1 cellular context compared by ENCODE assay signal in the genomic region with DNA sequence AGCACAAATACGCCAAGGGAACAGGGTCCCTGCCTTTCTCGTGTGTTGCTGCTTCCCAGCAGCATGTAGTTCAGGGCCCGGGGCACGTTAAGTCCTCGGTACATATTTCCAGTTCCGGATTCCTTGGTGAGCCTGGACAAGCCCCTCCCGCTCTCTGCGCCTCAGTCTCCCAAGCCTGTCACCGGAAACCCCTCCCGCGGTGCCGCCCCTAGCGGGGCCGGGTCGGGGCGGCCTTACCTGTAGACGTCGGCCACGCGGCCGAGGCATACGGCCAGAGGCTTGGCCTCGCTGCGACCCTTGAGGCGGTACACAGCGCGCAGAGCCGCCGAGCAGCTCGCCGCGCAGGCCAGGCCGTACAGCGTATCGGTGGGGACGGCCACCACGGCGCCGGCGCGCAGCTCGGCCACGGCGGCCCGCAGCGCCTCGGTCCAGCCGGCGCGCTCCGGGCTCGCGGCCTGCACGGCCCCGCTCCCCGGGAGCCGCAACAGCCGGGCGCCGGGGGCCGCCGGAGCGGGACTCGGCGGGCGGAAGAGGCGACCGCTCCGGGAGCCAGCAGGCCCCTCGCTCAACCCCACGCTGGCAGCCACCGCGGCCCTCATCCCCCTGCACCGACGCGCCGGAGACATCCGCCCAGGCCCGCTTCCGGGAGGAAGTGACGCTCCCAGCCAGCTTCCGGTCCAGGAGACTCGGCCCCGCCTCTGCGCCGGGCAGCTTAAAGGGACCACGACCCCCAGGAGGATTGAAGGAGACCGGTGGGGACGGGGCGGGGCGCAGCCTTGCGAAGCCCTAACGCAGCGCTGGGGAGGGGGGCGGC.
TF ChIP-seq lines count a peak whose summit lies in the region.

A gene (plus strand): TSS at position 236 of the 814 bp plus-strand sequence. CDS start 615 bp downstream, outside the sequence.
A gene with protein sequence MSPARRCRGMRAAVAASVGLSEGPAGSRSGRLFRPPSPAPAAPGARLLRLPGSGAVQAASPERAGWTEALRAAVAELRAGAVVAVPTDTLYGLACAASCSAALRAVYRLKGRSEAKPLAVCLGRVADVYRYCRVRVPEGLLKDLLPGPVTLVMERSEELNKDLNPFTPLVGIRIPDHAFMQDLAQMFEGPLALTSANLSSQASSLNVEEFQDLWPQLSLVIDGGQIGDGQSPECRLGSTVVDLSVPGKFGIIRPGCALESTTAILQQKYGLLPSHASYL (minus strand): TSS at position 654 of the 814 bp plus-strand sequence. CDS start 28 bp downstream, at position 626.

TF ChIP-seq in HepG2, 621 proteins besides CTCF, POLR2A, EP300 and RAD21 (continued from another document and continues in another):
- TF ChIP-seq, protein P1, sequence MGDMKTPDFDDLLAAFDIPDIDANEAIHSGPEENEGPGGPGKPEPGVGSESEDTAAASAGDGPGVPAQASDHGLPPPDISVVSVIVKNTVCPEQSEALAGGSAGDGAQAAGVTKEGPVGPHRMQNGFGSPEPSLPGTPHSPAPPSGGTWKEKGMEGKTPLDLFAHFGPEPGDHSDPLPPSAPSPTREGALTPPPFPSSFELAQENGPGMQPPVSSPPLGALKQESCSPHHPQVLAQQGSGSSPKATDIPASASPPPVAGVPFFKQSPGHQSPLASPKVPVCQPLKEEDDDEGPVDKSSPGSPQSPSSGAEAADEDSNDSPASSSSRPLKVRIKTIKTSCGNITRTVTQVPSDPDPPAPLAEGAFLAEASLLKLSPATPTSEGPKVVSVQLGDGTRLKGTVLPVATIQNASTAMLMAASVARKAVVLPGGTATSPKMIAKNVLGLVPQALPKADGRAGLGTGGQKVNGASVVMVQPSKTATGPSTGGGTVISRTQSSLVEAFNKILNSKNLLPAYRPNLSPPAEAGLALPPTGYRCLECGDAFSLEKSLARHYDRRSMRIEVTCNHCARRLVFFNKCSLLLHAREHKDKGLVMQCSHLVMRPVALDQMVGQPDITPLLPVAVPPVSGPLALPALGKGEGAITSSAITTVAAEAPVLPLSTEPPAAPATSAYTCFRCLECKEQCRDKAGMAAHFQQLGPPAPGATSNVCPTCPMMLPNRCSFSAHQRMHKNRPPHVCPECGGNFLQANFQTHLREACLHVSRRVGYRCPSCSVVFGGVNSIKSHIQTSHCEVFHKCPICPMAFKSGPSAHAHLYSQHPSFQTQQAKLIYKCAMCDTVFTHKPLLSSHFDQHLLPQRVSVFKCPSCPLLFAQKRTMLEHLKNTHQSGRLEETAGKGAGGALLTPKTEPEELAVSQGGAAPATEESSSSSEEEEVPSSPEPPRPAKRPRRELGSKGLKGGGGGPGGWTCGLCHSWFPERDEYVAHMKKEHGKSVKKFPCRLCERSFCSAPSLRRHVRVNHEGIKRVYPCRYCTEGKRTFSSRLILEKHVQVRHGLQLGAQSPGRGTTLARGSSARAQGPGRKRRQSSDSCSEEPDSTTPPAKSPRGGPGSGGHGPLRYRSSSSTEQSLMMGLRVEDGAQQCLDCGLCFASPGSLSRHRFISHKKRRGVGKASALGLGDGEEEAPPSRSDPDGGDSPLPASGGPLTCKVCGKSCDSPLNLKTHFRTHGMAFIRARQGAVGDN (CRISPR knock-in tag; IDR thresholded peaks at IDR 0.05) = peak; percentile 78
- 0 out of 2 replicates have a peak, but pooled peaks have one; percentile 13 for TF ChIP-seq BCL6 (CRISPR knock-in tag; IDR thresholded peaks at IDR 0.05)
- TF ChIP-seq HNRNPLL (IDR thresholded peaks at IDR 0.05; ENCODE audit: low read depth, low read length, poor library complexity, severe bottlenecking) = peak; percentile 15
- TF ChIP-seq BRCA1 (CRISPR knock-in tag; IDR thresholded peaks at IDR 0.05) = no peak
- TF ChIP-seq, protein P2, sequence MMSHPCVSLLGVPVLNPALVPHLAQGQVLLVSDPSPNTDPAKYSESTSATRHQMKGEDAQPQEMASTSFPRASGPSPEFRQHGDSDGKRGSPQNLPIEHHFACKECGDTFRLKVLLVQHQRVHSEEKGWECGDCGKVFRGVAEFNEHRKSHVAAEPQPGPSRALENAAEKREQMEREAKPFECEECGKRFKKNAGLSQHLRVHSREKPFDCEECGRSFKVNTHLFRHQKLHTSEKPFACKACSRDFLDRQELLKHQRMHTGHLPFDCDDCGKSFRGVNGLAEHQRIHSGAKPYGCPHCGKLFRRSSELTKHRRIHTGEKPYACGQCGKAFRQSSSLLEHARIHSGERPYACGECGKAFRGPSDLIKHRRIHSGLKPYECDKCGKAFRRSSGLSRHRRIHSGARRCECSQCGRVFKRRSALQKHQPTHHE (CRISPR knock-in tag; IDR thresholded peaks at IDR 0.05; ENCODE audit: borderline replicate concordance) = no peak
- TF ChIP-seq, protein P3, sequence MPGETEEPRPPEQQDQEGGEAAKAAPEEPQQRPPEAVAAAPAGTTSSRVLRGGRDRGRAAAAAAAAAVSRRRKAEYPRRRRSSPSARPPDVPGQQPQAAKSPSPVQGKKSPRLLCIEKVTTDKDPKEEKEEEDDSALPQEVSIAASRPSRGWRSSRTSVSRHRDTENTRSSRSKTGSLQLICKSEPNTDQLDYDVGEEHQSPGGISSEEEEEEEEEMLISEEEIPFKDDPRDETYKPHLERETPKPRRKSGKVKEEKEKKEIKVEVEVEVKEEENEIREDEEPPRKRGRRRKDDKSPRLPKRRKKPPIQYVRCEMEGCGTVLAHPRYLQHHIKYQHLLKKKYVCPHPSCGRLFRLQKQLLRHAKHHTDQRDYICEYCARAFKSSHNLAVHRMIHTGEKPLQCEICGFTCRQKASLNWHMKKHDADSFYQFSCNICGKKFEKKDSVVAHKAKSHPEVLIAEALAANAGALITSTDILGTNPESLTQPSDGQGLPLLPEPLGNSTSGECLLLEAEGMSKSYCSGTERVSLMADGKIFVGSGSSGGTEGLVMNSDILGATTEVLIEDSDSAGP (CRISPR knock-in tag; IDR thresholded peaks at IDR 0.05; ENCODE audit: borderline replicate concordance) = peak; percentile 100
- peak; percentile 88 for TF ChIP-seq GABPA (IDR thresholded peaks at IDR 0.05; ENCODE audit: low read depth, low read length)
- TF ChIP-seq GABPA (CRISPR knock-in tag; IDR thresholded peaks at IDR 0.05; ENCODE audit: low read depth) = peak; percentile 91
- TF ChIP-seq, protein P4, sequence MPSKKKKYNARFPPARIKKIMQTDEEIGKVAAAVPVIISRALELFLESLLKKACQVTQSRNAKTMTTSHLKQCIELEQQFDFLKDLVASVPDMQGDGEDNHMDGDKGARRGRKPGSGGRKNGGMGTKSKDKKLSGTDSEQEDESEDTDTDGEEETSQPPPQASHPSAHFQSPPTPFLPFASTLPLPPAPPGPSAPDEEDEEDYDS (CRISPR knock-in tag; IDR thresholded peaks at IDR 0.05) = peak; percentile 82
- no peak for TF ChIP-seq IRX3 (CRISPR knock-in tag; IDR thresholded peaks at IDR 0.05; ENCODE audit: borderline replicate concordance, low read depth)
- TF ChIP-seq ZNF670 (CRISPR knock-in tag; IDR thresholded peaks at IDR 0.05; ENCODE audit: borderline replicate concordance) = no peak
- TF ChIP-seq, protein P5, sequence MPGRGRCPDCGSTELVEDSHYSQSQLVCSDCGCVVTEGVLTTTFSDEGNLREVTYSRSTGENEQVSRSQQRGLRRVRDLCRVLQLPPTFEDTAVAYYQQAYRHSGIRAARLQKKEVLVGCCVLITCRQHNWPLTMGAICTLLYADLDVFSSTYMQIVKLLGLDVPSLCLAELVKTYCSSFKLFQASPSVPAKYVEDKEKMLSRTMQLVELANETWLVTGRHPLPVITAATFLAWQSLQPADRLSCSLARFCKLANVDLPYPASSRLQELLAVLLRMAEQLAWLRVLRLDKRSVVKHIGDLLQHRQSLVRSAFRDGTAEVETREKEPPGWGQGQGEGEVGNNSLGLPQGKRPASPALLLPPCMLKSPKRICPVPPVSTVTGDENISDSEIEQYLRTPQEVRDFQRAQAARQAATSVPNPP (CRISPR knock-in tag; IDR thresholded peaks at IDR 0.05) = no peak
- TF ChIP-seq ZNF230 (CRISPR knock-in tag; IDR thresholded peaks at IDR 0.05) = no peak
- no peak for TF ChIP-seq SOX6 (IDR thresholded peaks at IDR 0.05)
- TF ChIP-seq SOX6 (CRISPR knock-in tag; IDR thresholded peaks at IDR 0.05) = peak; percentile 16; the same call in 1 of the 2 replicates
- TF ChIP-seq PRMT3 (CRISPR knock-in tag; IDR thresholded peaks at IDR 0.05; ENCODE audit: borderline replicate concordance, low read depth) = peak; percentile 49; the same call in 1 of the 2 replicates
- TF ChIP-seq ASH2L (IDR thresholded peaks at IDR 0.05; ENCODE audit: insufficient read length, low read depth, low read length) = peak; percentile 36
- peak; percentile 95 for TF ChIP-seq MAZ (IDR thresholded peaks at IDR 0.05; ENCODE audit: borderline replicate concordance, low read depth, low read length)
- TF ChIP-seq MAZ (CRISPR knock-in tag; IDR thresholded peaks at IDR 0.05; ENCODE audit: low read depth) = peak; percentile 91; the same call in 1 of the 2 replicates
- TF ChIP-seq MAF1 (CRISPR knock-in tag; IDR thresholded peaks at IDR 0.05; ENCODE audit: borderline replicate concordance) = no peak
- TF ChIP-seq, protein P6, sequence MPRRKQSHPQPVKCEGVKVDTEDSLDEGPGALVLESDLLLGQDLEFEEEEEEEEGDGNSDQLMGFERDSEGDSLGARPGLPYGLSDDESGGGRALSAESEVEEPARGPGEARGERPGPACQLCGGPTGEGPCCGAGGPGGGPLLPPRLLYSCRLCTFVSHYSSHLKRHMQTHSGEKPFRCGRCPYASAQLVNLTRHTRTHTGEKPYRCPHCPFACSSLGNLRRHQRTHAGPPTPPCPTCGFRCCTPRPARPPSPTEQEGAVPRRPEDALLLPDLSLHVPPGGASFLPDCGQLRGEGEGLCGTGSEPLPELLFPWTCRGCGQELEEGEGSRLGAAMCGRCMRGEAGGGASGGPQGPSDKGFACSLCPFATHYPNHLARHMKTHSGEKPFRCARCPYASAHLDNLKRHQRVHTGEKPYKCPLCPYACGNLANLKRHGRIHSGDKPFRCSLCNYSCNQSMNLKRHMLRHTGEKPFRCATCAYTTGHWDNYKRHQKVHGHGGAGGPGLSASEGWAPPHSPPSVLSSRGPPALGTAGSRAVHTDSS (CRISPR knock-in tag; conservative IDR thresholded peaks at IDR 0.05) = no peak
- 0 out of 2 replicates have a peak, but pooled peaks have one; percentile 29 for TF ChIP-seq ZNF616 (CRISPR knock-in tag; IDR thresholded peaks at IDR 0.05; ENCODE audit: low read depth)
- TF ChIP-seq CHCHD3 (CRISPR knock-in tag; IDR thresholded peaks at IDR 0.05) = 0 out of 2 replicates have a peak, but pooled peaks have one; percentile 41
- TF ChIP-seq ELF1 (CRISPR knock-in tag; IDR thresholded peaks at IDR 0.05) = peak; percentile 93
- TF ChIP-seq MAFF (IDR thresholded peaks at IDR 0.05; ENCODE audit: low read depth, low read length) = no peak
- TF ChIP-seq ELF3 (CRISPR knock-in tag; IDR thresholded peaks at IDR 0.05) = peak; percentile 26; the same call in 1 of the 2 replicates
- TF ChIP-seq, protein P7, sequence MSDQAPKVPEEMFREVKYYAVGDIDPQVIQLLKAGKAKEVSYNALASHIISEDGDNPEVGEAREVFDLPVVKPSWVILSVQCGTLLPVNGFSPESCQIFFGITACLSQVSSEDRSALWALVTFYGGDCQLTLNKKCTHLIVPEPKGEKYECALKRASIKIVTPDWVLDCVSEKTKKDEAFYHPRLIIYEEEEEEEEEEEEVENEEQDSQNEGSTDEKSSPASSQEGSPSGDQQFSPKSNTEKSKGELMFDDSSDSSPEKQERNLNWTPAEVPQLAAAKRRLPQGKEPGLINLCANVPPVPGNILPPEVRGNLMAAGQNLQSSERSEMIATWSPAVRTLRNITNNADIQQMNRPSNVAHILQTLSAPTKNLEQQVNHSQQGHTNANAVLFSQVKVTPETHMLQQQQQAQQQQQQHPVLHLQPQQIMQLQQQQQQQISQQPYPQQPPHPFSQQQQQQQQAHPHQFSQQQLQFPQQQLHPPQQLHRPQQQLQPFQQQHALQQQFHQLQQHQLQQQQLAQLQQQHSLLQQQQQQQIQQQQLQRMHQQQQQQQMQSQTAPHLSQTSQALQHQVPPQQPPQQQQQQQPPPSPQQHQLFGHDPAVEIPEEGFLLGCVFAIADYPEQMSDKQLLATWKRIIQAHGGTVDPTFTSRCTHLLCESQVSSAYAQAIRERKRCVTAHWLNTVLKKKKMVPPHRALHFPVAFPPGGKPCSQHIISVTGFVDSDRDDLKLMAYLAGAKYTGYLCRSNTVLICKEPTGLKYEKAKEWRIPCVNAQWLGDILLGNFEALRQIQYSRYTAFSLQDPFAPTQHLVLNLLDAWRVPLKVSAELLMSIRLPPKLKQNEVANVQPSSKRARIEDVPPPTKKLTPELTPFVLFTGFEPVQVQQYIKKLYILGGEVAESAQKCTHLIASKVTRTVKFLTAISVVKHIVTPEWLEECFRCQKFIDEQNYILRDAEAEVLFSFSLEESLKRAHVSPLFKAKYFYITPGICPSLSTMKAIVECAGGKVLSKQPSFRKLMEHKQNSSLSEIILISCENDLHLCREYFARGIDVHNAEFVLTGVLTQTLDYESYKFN (CRISPR knock-in tag; conservative IDR thresholded peaks at IDR 0.05) = peak; percentile 30; the same call in 1 of the 2 replicates
- TF ChIP-seq ZNF180 (CRISPR knock-in tag; IDR thresholded peaks at IDR 0.05; ENCODE audit: borderline replicate concordance, low read depth) = 0 out of 2 replicates have a peak, but pooled peaks have one; percentile 24
- TF ChIP-seq SIN3A (IDR thresholded peaks at IDR 0.05; ENCODE audit: borderline replicate concordance, low read depth, low read length) = peak; percentile 63; the same call in 1 of the 2 replicates
- TF ChIP-seq, protein P8, sequence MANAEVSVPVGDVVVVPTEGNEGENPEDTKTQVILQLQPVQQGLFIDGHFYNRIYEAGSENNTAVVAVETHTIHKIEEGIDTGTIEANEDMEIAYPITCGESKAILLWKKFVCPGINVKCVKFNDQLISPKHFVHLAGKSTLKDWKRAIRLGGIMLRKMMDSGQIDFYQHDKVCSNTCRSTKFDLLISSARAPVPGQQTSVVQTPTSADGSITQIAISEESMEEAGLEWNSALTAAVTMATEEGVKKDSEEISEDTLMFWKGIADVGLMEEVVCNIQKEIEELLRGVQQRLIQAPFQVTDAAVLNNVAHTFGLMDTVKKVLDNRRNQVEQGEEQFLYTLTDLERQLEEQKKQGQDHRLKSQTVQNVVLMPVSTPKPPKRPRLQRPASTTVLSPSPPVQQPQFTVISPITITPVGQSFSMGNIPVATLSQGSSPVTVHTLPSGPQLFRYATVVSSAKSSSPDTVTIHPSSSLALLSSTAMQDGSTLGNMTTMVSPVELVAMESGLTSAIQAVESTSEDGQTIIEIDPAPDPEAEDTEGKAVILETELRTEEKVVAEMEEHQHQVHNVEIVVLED (CRISPR knock-in tag; IDR thresholded peaks at IDR 0.05; ENCODE audit: borderline replicate concordance) = peak; percentile 15; the same call in 1 of the 2 replicates
- TF ChIP-seq FOXO1 (CRISPR knock-in tag; IDR thresholded peaks at IDR 0.05) = peak; percentile 6; the same call in 1 of the 2 replicates
- TF ChIP-seq SAP130 (CRISPR knock-in tag; IDR thresholded peaks at IDR 0.05; ENCODE audit: low read depth) = peak; percentile 78
- TF ChIP-seq SALL2 (CRISPR knock-in tag; IDR thresholded peaks at IDR 0.05) = 0 out of 2 replicates have a peak, but pooled peaks have one; percentile 15
- no peak for TF ChIP-seq ZSCAN31 (CRISPR knock-in tag; IDR thresholded peaks at IDR 0.05; ENCODE audit: low read depth)
- TF ChIP-seq POLR2G (IDR thresholded peaks at IDR 0.05; ENCODE audit: low read depth, low read length) = peak; percentile 91
- TF ChIP-seq ZNF34 (CRISPR knock-in tag; IDR thresholded peaks at IDR 0.05; ENCODE audit: borderline replicate concordance) = 0 out of 2 replicates have a peak, but pooled peaks have one; percentile 41
- TF ChIP-seq SMC3 (IDR thresholded peaks at IDR 0.05; ENCODE audit: low read length) = no peak
- TF ChIP-seq PHF21A (CRISPR knock-in tag; IDR thresholded peaks at IDR 0.05) = peak; percentile 64; the same call in 1 of the 2 replicates
- 0 out of 2 replicates have a peak, but pooled peaks have one; percentile 27 for TF ChIP-seq ZNF329 (CRISPR knock-in tag; IDR thresholded peaks at IDR 0.05; ENCODE audit: low read depth)
- no peak for TF ChIP-seq U2AF2 (IDR thresholded peaks at IDR 0.05; ENCODE audit: low read depth, low read length)
- TF ChIP-seq CREB1 (IDR thresholded peaks at IDR 0.05) = peak; percentile 81
- peak; percentile 95 for TF ChIP-seq CREB1 (CRISPR knock-in tag; IDR thresholded peaks at IDR 0.05)
- peak; percentile 78 for TF ChIP-seq SPEN (CRISPR knock-in tag; IDR thresholded peaks at IDR 0.05; ENCODE audit: low read depth)
